8 cellular contexts compared by ENCODE assay signal in the genomic region with DNA sequence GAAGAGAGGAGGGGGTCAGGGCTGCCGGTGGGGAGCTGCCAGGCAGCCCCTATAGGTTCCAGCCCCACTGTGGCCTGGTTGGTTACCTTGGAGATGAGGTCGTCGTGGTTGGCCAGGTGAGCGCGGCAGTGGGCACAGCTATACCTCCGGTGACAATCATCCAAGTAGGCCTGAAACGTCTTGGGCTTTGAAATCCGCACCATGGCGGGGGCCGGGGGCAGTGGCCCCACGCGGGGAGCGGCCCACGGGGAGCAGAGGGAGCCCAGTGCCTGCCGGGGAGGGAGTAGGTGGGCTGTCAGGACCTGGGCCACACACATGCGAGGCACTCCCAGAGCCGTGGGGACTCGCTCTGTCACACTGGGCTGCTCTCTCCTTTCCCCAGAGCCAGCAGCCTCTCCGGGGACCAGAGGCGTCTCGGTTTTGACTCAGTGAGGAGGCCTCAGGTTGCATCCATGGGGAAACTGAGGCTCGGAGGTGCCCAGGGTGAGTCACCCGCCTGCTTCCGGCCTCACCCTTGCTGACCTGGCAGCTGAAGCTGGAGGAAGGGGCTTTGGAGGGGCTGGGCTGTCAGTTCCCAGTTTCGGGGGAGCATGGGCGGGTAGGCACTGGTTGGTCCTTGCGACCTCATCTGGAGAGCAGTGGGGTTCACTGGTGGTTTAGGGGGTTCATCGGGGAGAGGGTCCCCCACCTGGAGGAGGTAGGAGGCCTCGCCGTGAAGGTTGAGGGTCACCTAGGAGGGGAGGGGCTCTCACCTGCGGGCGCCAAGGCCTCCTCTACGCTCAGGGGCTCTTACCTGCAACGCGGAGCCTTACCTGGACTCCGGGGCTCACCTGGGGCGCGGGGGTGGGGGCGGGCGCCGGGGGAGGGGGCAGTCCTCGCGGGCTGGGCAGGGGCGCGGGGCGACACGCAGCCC. TPM values are rescaled to one million over a fixed set of nuclear protein-coding genes. Genes with fewer than 3 reads are reported as not detected.
DNase-seq lines count a peak whose midpoint lies in the region; ATAC-seq and TF ChIP-seq lines count a peak whose summit lies in the region.

No MANE protein-coding gene starts in this region.

- peak overlapping the region; percentile 94 for H3K27ac Mint-ChIP-seq in memory B cell

- peaks cover 21% of the 10 kb centered on the region for H3K4me1 Mint-ChIP-seq in memory B cell

- DNase-seq in cardiac muscle cell (ENCODE audit: low read depth in 1 of 2, low spot score in 1 of 2) = no peak
- no peak for DNase-seq in cardiac septum (ENCODE audit: low spot score)
- DNase-seq in brain microvascular endothelial cell = no peak
- DNase-seq in memory B cell (ENCODE audit: low spot score in 2 of 2) = peak in 1 of 2 donors; percentile 40
- DNase-seq in HK-2 (ENCODE audit: unreplicated experiment) = no peak

- ATAC-seq in memory B cell (ENCODE audit: low read depth) = no peak
- ATAC-seq in GM19395 (IDR thresholded peaks at IDR 0.05; ENCODE audit: unreplicated experiment) = no peak
- ATAC-seq in HG03196 (IDR thresholded peaks at IDR 0.05; ENCODE audit: unreplicated experiment) = no peak

- H3K27me3 ChIP-seq in cardiac muscle cell (no peaks in the 10 kb centered on the region), brain microvascular endothelial cell (replicated peaks) (no peaks in the 10 kb centered on the region)

- H3K27ac ChIP-seq in cardiac muscle cell (peak overlapping the region; percentile 81), brain microvascular endothelial cell (peak overlapping the region; percentile 39), urinary bladder (ENCODE audit: low read depth) (peak overlapping the region; percentile 98)

- H3K36me3 Mint-ChIP-seq in memory B cell = peaks cover 21% of the 10 kb centered on the region

- peaks cover 5% of the 10 kb centered on the region for H3K9me3 Mint-ChIP-seq in memory B cell

- no peaks in the 10 kb centered on the region for H3K36me3 ChIP-seq in cardiac muscle cell
- H3K36me3 ChIP-seq in brain microvascular endothelial cell (replicated peaks) = no peaks in the 10 kb centered on the region
- no peaks in the 10 kb centered on the region for H3K36me3 ChIP-seq in urinary bladder (ENCODE audit: insufficient read depth)

- in situ Hi-C loops in brain microvascular endothelial cell (cut with HindIII; ENCODE audit: low pct_ligation_motif_present, low sequenced_read_pairs) = no loop called here

- intact Hi-C loops in cardiac septum (cut with DNase I) = loop anchor here (2.0 to 10.0 kb wide), 2 partner anchors 27 to 319 kb away; a partner anchor contains a TSS

- TF ChIP-seq CTCF in cardiac muscle cell (IDR thresholded peaks at IDR 0.05; ENCODE audit: low read depth, low read length) = no peak
- no peak for TF ChIP-seq CTCF in brain microvascular endothelial cell (IDR thresholded peaks at IDR 0.05; ENCODE audit: low read depth, low read length, missing control alignments)

- H3K9me3 ChIP-seq in cardiac muscle cell (ENCODE audit: low read depth) = no peaks in the 10 kb centered on the region

- H3K4me3 ChIP-seq in cardiac muscle cell (peak overlapping the region; percentile 37), brain microvascular endothelial cell (ENCODE audit: low read depth, low read length) (peak overlapping the region; percentile 58), urinary bladder (ENCODE audit: low read depth, low read length) (peak overlapping the region; percentile 98)

- H3K4me3 Mint-ChIP-seq in memory B cell = peak overlapping the region; percentile 95

- no peaks in the 10 kb centered on the region for H3K27me3 Mint-ChIP-seq in memory B cell

- WGBS in urinary bladder = 16% methylated on average over 46 of the region's 47 CpGs

- peaks cover 5% of the 10 kb centered on the region for H3K4me1 ChIP-seq in cardiac muscle cell (ENCODE audit: low read depth)
- no peaks in the 10 kb centered on the region for H3K4me1 ChIP-seq in urinary bladder (ENCODE audit: insufficient read depth)

RNA-seq across cellular contexts. Expression of a gene that starts 0.6 kb away (rescaled TPM):
- total RNA-seq in cardiac muscle cell (67.1 and 107 TPM in 2 replicates), cardiac septum (43.2 TPM), urinary bladder (16.5 TPM)
- polyA plus RNA-seq in cardiac muscle cell (115 and 143 TPM in 2 replicates), urinary bladder (117 TPM)

RNA-seq across cellular contexts. Expression of a gene that starts 3.7 kb away (rescaled TPM):
- total RNA-seq in cardiac muscle cell (1.6 and 5.0 TPM in 2 replicates), cardiac septum (0.57 TPM), urinary bladder (0.79 TPM)
- polyA plus RNA-seq in cardiac muscle cell (2.2 and 8.9 TPM in 2 replicates), urinary bladder (2.2 TPM)

RNA-seq across cellular contexts. Expression of a gene that starts 17.9 kb away (rescaled TPM):
- total RNA-seq in cardiac muscle cell (1.7 and 2.0 TPM in 2 replicates), cardiac septum (3.0 TPM), urinary bladder (4.6 TPM)
- polyA plus RNA-seq in cardiac muscle cell (0.72 and 0.96 TPM in 2 replicates), urinary bladder (5.1 TPM)

RNA-seq across cellular contexts. Expression of a gene that starts 19.6 kb away (rescaled TPM):
- total RNA-seq in cardiac muscle cell (94.3 and 134 TPM in 2 replicates), cardiac septum (44.1 TPM), urinary bladder (56.2 TPM)
- polyA plus RNA-seq in cardiac muscle cell (217 and 225 TPM in 2 replicates), urinary bladder (93.8 TPM)

RNA-seq across cellular contexts. Expression of a gene that starts 27.6 kb away (rescaled TPM):
- total RNA-seq in cardiac muscle cell (57.2 and 70.2 TPM in 2 replicates), cardiac septum (47.8 TPM), urinary bladder (14.6 TPM)
- polyA plus RNA-seq in cardiac muscle cell (29.7 and 35.9 TPM in 2 replicates), urinary bladder (120 TPM)

Comparison
In these comparisons a context has a peak if more than half of its experiments do, and no peak if none do; other contexts are left out.
1. H3K27ac ChIP-seq: peak in every context shown above with its lines; median percentile 98 in urinary bladder; 81 in cardiac muscle cell; 39 in brain microvascular endothelial cell.
2. H3K4me3 ChIP-seq: peak in every context shown above with its lines; median percentile 98 in urinary bladder; 58 in brain microvascular endothelial cell; 37 in cardiac muscle cell.